In genomic region chr19:15282311-15282705, GRCh38 we compare ENCODE assay signal across 14 cellular contexts. TPM values are rescaled to one million over a fixed set of nuclear protein-coding genes. Genes with fewer than 3 reads are reported as not detected.
A peak's percentile ranks its signal among the peaks of the same experiment; 100 is the strongest.
DNase-seq lines count a peak whose midpoint lies in the region; ATAC-seq and TF ChIP-seq lines count a peak whose summit lies in the region.
"Had no signal": no experiment of that assay in that cellular context is flagged by ENCODE, and none has a peak within 500 bp of the region (broad histone marks: within the 10 kb centered on the region; RNA-seq: fewer than 3 reads in every experiment).

No MANE protein-coding gene starts in this region.

- no peak for TF ChIP-seq POLR2A in spleen (IDR thresholded peaks at IDR 0.05)

- DNase-seq in activated CD4-positive, alpha-beta T cell treated with anti-CD3 and anti-CD28 coated beads for 36 hours, result no peak
- DNase-seq in activated CD4-positive, alpha-beta T cell treated with anti-CD3 and anti-CD28 coated beads, Interleukin-2, amount 50 U/mL, for 48 hours, result no peak
- DNase-seq in Panc1 (ENCODE audit: low read depth, low spot score) (no peak), spleen (peak; percentile 8), NCI-H2081 (lab: John Stamatoyannopoulos, UW) (no peak), NCI-H2029 treated with DMSO at 0.1 percent for 48 hours (lab: John Stamatoyannopoulos, UW) (no peak), NOMO-1 (lab: John Stamatoyannopoulos, UW; ENCODE audit: unreplicated experiment in 2 of 2) (no peak)
- DNase-seq: effector memory CD4-positive, alpha-beta T cell; kidney glomerular epithelial cell; NCI-H1092 treated with DMSO at 0.1 percent for 48 hours; stimulated activated CD8-positive, alpha-beta memory T cell treated with anti-CD3 and anti-CD28 coated beads, Interleukin-4, amount 100 ng/mL, for 48 hours had no signal

- H3K27me3 ChIP-seq in Panc1 (ENCODE audit: control insufficient read depth, insufficient read depth, low read length) (no peaks in the 10 kb centered on the region), spleen (replicated peaks in 1 of 7) (no peaks in the 10 kb centered on the region)
- H3K27me3 ChIP-seq: right lobe of liver, SJSA1 had no signal

- peak overlapping the region; percentile 82 for H3K27ac ChIP-seq in Panc1 (ENCODE audit: low read length)
- H3K27ac ChIP-seq in spleen, result peak overlapping the region in 4 of 8 donors; percentile 19 to 73 (median 64)
- H3K27ac ChIP-seq: SJSA1 had no signal

- POLR2A ChIA-PET in activated CD4-positive, alpha-beta T cell treated with anti-CD3 and anti-CD28 coated beads for 36 hours (lab: Charles Lee), result interaction anchor here (0.7 kb wide), 1 partner anchor 52 kb away, joined by 3 read pairs; no protein-coding TSS in a partner anchor
- POLR2A ChIA-PET in Panc1 (lab: Charles Lee), result no interaction called here

- H3K4me1 ChIP-seq in Panc1 (ENCODE audit: control insufficient read depth, insufficient read depth, low read length) (peaks cover 73% of the 10 kb centered on the region), spleen (peaks cover 94 to 100% (median 100%) of the 10 kb centered on the region in 6 donors)

- peaks cover 88% of the 10 kb centered on the region for H3K4me1 Mint-ChIP-seq in activated CD4-positive, alpha-beta T cell treated with anti-CD3 and anti-CD28 coated beads for 36 hours

- ATAC-seq in activated CD4-positive, alpha-beta T cell treated with anti-CD3 and anti-CD28 coated beads for 36 hours, result no peak
- no peak for ATAC-seq in Panc1
- peak; percentile 18 for ATAC-seq in esophagus mucosa

- H3K36me3 ChIP-seq in Panc1 (ENCODE audit: control insufficient read depth, insufficient read depth, low read length), result no peaks in the 10 kb centered on the region
- H3K36me3 ChIP-seq in spleen, result no peaks in the 10 kb centered on the region
- H3K36me3 ChIP-seq: right lobe of liver had no signal

- H3K36me3 Mint-ChIP-seq in activated CD4-positive, alpha-beta T cell treated with anti-CD3 and anti-CD28 coated beads for 36 hours (ENCODE audit: low read depth), result no peaks in the 10 kb centered on the region

- no peak overlapping the region for H3K4me3 Mint-ChIP-seq in activated CD4-positive, alpha-beta T cell treated with anti-CD3 and anti-CD28 coated beads for 36 hours

- CTCF ChIA-PET in activated CD4-positive, alpha-beta T cell treated with anti-CD3 and anti-CD28 coated beads for 36 hours (lab: Charles Lee), result interaction anchor here (1.0 to 1.5 kb wide), 6 partner anchors 9 to 137 kb away, joined by 3 to 5 read pairs (median 3); partner anchors contain the start of gene AKAP8L
- CTCF ChIA-PET in Panc1 (lab: Charles Lee), result interaction anchor here (0.6 to 1.1 kb wide), 2 partner anchors 8 to 273 kb away, joined by 3 read pairs; no protein-coding TSS in a partner anchor

- H3K9me3 ChIP-seq in Panc1 (ENCODE audit: control insufficient read depth, insufficient read depth, low read depth, low read length) (no peaks in the 10 kb centered on the region), spleen (no peaks in the 10 kb centered on the region)
- H3K9me3 ChIP-seq: right lobe of liver, SJSA1 had no signal

- TF ChIP-seq CTCF in Panc1 (IDR thresholded peaks at IDR 0.05) (no peak), spleen (IDR thresholded peaks at IDR 0.05 in 8 of 11, conservative IDR thresholded peaks at IDR 0.05 in 3 of 11) (no peak)

- no TSS peak for BruUV-seq in Panc1 (replicated peaks; lab: Mats Ljungman, UMichigan)

- H3K27ac Mint-ChIP-seq in activated CD4-positive, alpha-beta T cell treated with anti-CD3 and anti-CD28 coated beads for 36 hours, result peak overlapping the region; percentile 84

- 56 to 89% (median 75%) methylated on average over 1 of the region's 1 CpG for WGBS in spleen, 5 donors

- H3K4me3 ChIP-seq in Panc1 (ENCODE audit: low read depth in 2 of 2, low read length in 2 of 2) (no peak overlapping the region), spleen (no peak overlapping the region)
- H3K4me3 ChIP-seq: right lobe of liver, SJSA1 had no signal

- H3K27me3 Mint-ChIP-seq in activated CD4-positive, alpha-beta T cell treated with anti-CD3 and anti-CD28 coated beads for 36 hours, result no peaks in the 10 kb centered on the region

- intact Hi-C loops in activated CD4-positive, alpha-beta T cell treated with anti-CD3 and anti-CD28 coated beads for 36 hours (cut with DNase I, micrococcal nuclease), result loop anchor here (2.0 to 5.0 kb wide), 3 partner anchors 18 to 185 kb away; no protein-coding TSS in a partner anchor
- intact Hi-C loops in Panc1 (cut with micrococcal nuclease; ENCODE audit: unreplicated experiment), result no loop called here
- intact Hi-C loops in spleen (cut with DNase I; ENCODE audit: low total_unique reads), result no loop called here

- H3K9me3 Mint-ChIP-seq in activated CD4-positive, alpha-beta T cell treated with anti-CD3 and anti-CD28 coated beads for 36 hours (ENCODE audit: low read depth), result no peaks in the 10 kb centered on the region

- in situ Hi-C loops in Panc1 (cut with HindIII; ENCODE audit: low pct_unique_long_range_greater_than_20kb, low sequenced_read_pairs), result no loop called here

RNA-seq across cellular contexts. Expression of gene BRD4, which starts 50.0 kb away (rescaled TPM):
- total RNA-seq in activated CD4-positive, alpha-beta T cell treated with anti-CD3 and anti-CD28 coated beads for 36 hours, result 100 to 1,000 TPM; 106 to 126 TPM
- total RNA-seq in Panc1 (2021; ENCODE audit: unreplicated experiment) (102 TPM), esophagus mucosa (55.1 TPM), spleen (100 to 1,000 TPM in 4 of 7 donors, 10 to 100 TPM in 3; 50.7 to 146 (median 124) TPM)
- 75.9 TPM for polyA plus RNA-seq in Panc1 (2012; ENCODE audit: insufficient read length)
- 10 to 100 TPM; 10.3 to 35.9 (median 14.2) TPM for polyA plus RNA-seq in spleen

RNA-seq across cellular contexts. Expression of gene EPHX3, which starts 50.1 kb away (rescaled TPM):
- total RNA-seq in activated CD4-positive, alpha-beta T cell treated with anti-CD3 and anti-CD28 coated beads for 36 hours, result under 1 TPM in 1 of 2 experiments, not detected in 1; 0.09 TPM
- total RNA-seq in Panc1 (2021; ENCODE audit: unreplicated experiment) (0.31 TPM), esophagus mucosa (34.6 TPM), spleen (1 to 10 TPM; 1.6 to 6.6 (median 3.8) TPM)
- polyA plus RNA-seq in Panc1 (2012; ENCODE audit: insufficient read length), result 0.17 TPM
- under 1 TPM; 0.13 to 0.67 (median 0.59) TPM for polyA plus RNA-seq in spleen

Comparison
In these comparisons a context has a peak if more than half of its experiments do, and no peak if none do; other contexts are left out.
1. intact Hi-C loops: an anchor here in activated CD4-positive, alpha-beta T cell treated with anti-CD3 and anti-CD28 coated beads for 36 hours (2.0 to 5.0 kb wide); none called in Panc1 and spleen.